8 cellular contexts compared by ENCODE assay signal in genomic region chr6:96520851-96521115, GRCh38. TPM values are rescaled to one million over a fixed set of nuclear protein-coding genes. Genes with fewer than 3 reads are reported as not detected.
DNase-seq lines count a peak whose midpoint lies in the region; ATAC-seq and TF ChIP-seq lines count a peak whose summit lies in the region.

No MANE protein-coding gene starts in this region.

- H4K20me1 ChIP-seq in MM.1S (ENCODE audit: insufficient read depth, low read length): no peaks in the 10 kb centered on the region

- H3K27me3 ChIP-seq in CD8-positive, alpha-beta T cell (ENCODE audit: insufficient read depth, low read length): no peaks in the 10 kb centered on the region
- H3K27me3 ChIP-seq in MM.1S (replicated peaks; ENCODE audit: insufficient read depth, low read length) (no peaks in the 10 kb centered on the region), dorsolateral prefrontal cortex (no peaks in the 10 kb centered on the region)

- POLR2A ChIA-PET in CD8-positive, alpha-beta T cell (lab: Charles Lee): interaction anchor here (2.4 kb wide), 1 partner anchor 404 kb away, joined by 12 read pairs; the partner anchor contains the start of gene KLHL32

- no peaks in the 10 kb centered on the region for H3K27me3 Mint-ChIP-seq in CD8-positive, alpha-beta T cell (ENCODE audit: low read depth)
- H3K27me3 Mint-ChIP-seq in neural crest cell (ENCODE audit: low read depth): no peaks in the 10 kb centered on the region

- CTCF ChIA-PET in CD8-positive, alpha-beta T cell (lab: Charles Lee): no interaction called here

- peaks cover 33% of the 10 kb centered on the region for H3K4me1 Mint-ChIP-seq in CD8-positive, alpha-beta T cell (ENCODE audit: low read depth)
- peaks cover 26% of the 10 kb centered on the region for H3K4me1 Mint-ChIP-seq in neural crest cell

- no peaks in the 10 kb centered on the region for H3K9me3 ChIP-seq in CD8-positive, alpha-beta T cell (ENCODE audit: low read length)
- H3K9me3 ChIP-seq in MM.1S (replicated peaks; ENCODE audit: insufficient read depth, low read length): no peaks in the 10 kb centered on the region

- peak overlapping the region; percentile 100 for H3K4me3 Mint-ChIP-seq in CD8-positive, alpha-beta T cell
- H3K4me3 Mint-ChIP-seq in neural crest cell: peak overlapping the region; percentile 99

- peaks cover 20% of the 10 kb centered on the region for H3K4me1 ChIP-seq in CD8-positive, alpha-beta T cell (ENCODE audit: insufficient read depth, low read length)
- H3K4me1 ChIP-seq in MM.1S (ENCODE audit: low read length): peaks cover 14% of the 10 kb centered on the region; the same call in 1 of the 2 replicates

- peak overlapping the region; percentile 78 for H2AFZ ChIP-seq in MM.1S (ENCODE audit: low read length)

- no peak for DNase-seq in CD8-positive, alpha-beta T cell
- DNase-seq in MM.1S: no peak
- DNase-seq in dorsolateral prefrontal cortex: no peak
- no peak for DNase-seq in neural crest cell (ENCODE audit: low read depth, low spot score)
- no peak for DNase-seq in MV-4-11 (lab: John Stamatoyannopoulos, UW)
- no peak for DNase-seq in iPS-NIHi7 (ENCODE audit: extremely low spot score)
- no peak for DNase-seq in NCI-H2227 (lab: John Stamatoyannopoulos, UW; ENCODE audit: unreplicated experiment)

- peaks cover 5% of the 10 kb centered on the region; the same call in 1 of the 2 replicates for H3F3A ChIP-seq in MM.1S (ENCODE audit: insufficient read depth, low read length)

- no peak for ATAC-seq in CD8-positive, alpha-beta T cell
- ATAC-seq in HG02852 (IDR thresholded peaks at IDR 0.05; ENCODE audit: unreplicated experiment): no peak

- H3K36me3 Mint-ChIP-seq in CD8-positive, alpha-beta T cell: peaks cover 23% of the 10 kb centered on the region
- no peaks in the 10 kb centered on the region for H3K36me3 Mint-ChIP-seq in neural crest cell (ENCODE audit: low read depth)

- H3K9me2 ChIP-seq in MM.1S (replicated peaks; ENCODE audit: insufficient read depth, low read length): no peaks in the 10 kb centered on the region

- peak overlapping the region; percentile 97; the same call in 1 of the 2 replicates for H3K9ac ChIP-seq in MM.1S (ENCODE audit: low read length)

- peak overlapping the region; percentile 98 for H3K27ac ChIP-seq in CD8-positive, alpha-beta T cell (ENCODE audit: low read depth, low read length)
- H3K27ac ChIP-seq in MM.1S (ENCODE audit: low read length) (no peak overlapping the region), dorsolateral prefrontal cortex (peak overlapping the region in 19 of 59 donors; percentile 67 to 98 (median 95))

- H3K4me3 ChIP-seq in CD8-positive, alpha-beta T cell (ENCODE audit: low read depth, low read length): peak overlapping the region; percentile 87
- H3K4me3 ChIP-seq in MM.1S (ENCODE audit: low read length): peak overlapping the region; percentile 96
- H3K4me3 ChIP-seq in dorsolateral prefrontal cortex: peak overlapping the region; percentile 59 to 98 (median 89)

- intact Hi-C loops in CD8-positive, alpha-beta T cell (cut with DNase I, micrococcal nuclease): loop anchor here (1.0 to 5.0 kb wide), 12 partner anchors 20 to 944 kb away; partner anchors contain the start of genes KLHL32 (in 2 of the 2), MANEA (in 2 of the 2), MMS22L (in 2 of the 2) and NDUFAF4 (in 2 of the 2)
- intact Hi-C loops in dorsolateral prefrontal cortex (cut with DNase I): loop anchor here in 1 of 2 donors (5.0 kb wide), 1 partner anchor 503 kb away; the partner anchor contains the start of gene FUT9

- TF ChIP-seq CTCF in CD8-positive, alpha-beta T cell (IDR thresholded peaks at IDR 0.05): no peak
- TF ChIP-seq CTCF in MM.1S (IDR thresholded peaks at IDR 0.05; ENCODE audit: low read length): no peak
- TF ChIP-seq CTCF in dorsolateral prefrontal cortex (IDR thresholded peaks at IDR 0.05 in 54 of 56, conservative IDR thresholded peaks at IDR 0.05 in 2 of 56; ENCODE audit: low read depth in 1 of 56, partially characterized antibody in 56 of 56): no peak
- TF ChIP-seq CTCF in neural crest cell (conservative IDR thresholded peaks at IDR 0.05): no peak

- peak overlapping the region; percentile 85 for H3K27ac Mint-ChIP-seq in CD8-positive, alpha-beta T cell
- peak overlapping the region; percentile 6 for H3K27ac Mint-ChIP-seq in neural crest cell (ENCODE audit: unreplicated experiment)

- no peaks in the 10 kb centered on the region for H3K9me3 Mint-ChIP-seq in CD8-positive, alpha-beta T cell
- no peaks in the 10 kb centered on the region for H3K9me3 Mint-ChIP-seq in neural crest cell

- H3K4me2 ChIP-seq in MM.1S (ENCODE audit: low read depth, low read length): peak overlapping the region; percentile 51

- peaks cover 24% of the 10 kb centered on the region for H3K79me2 ChIP-seq in MM.1S (ENCODE audit: low read length)

- no peaks in the 10 kb centered on the region for H3K36me3 ChIP-seq in CD8-positive, alpha-beta T cell (ENCODE audit: insufficient read depth, low read length)
- H3K36me3 ChIP-seq in MM.1S (replicated peaks; ENCODE audit: insufficient read depth, low read length): no peaks in the 10 kb centered on the region

RNA-seq across cellular contexts. Expression of gene UFL1, which starts 0.8 kb away (rescaled TPM):
- 10 to 100 TPM; 18.0 to 20.3 TPM for total RNA-seq in CD8-positive, alpha-beta T cell
- total RNA-seq in dorsolateral prefrontal cortex (10 to 100 TPM; 15.1 to 45.3 (median 22.6) TPM), neural crest cell (17.3 and 18.3 TPM in 2 replicates)

RNA-seq across cellular contexts. Expression of gene FHL5, which starts 42.1 kb away (rescaled TPM):
- total RNA-seq in CD8-positive, alpha-beta T cell: not detected
- total RNA-seq in dorsolateral prefrontal cortex (10 to 100 TPM in 19 of 120 experiments, 1 to 10 TPM in 99, under 1 TPM in 2; 0.75 to 41.3 (median 5.0) TPM), neural crest cell (not detected in 2 replicates)
